Comparison of ENCODE assay signal across 8 cellular contexts in the genomic region with DNA sequence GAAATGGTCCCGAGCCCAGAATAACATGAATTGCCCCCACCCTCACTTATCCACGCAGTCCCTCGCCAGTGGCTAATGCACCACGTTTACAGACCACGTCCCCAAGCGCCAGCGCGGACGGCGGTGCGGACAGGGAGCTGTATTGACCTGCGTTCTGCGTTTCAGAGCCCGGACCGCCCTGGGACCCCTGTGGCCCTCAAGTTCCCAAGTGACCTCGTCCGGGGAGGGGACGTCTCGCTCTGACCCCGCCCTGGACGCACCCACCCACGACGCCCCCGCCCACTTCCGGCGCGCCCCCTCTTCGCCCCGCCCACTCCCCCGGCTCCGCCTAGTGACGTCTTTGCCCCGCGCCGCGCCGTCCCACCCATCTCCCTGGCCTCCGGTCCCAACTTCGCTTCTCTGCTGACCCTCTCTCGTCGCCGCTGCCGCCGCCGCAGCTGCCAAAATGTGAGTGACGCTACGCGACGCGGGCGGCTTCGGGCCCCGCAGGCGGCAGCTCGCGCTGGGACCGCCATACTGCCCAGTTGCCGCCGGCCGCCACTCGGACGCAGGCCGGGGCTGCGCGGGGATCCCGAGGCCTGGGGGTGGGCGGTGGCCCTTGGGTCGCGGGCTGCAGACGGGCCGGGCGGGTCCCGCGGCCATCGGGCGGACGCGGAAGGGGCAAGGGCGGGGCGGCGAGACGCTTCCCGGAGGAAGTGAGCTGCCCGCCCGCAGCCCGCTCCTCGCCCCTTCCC. TPM values are rescaled to one million over a fixed set of nuclear protein-coding genes. Genes with fewer than 3 reads are reported as not detected.
A peak's percentile ranks its signal among the peaks of the same experiment; 100 is the strongest.
DNase-seq lines count a peak whose midpoint lies in the region; ATAC-seq and TF ChIP-seq lines count a peak whose summit lies in the region.

TSS of gene VAMP3 (plus strand) at position 358 of the 734 bp plus-strand sequence. CDS start at position 446, 88 bp downstream.

- no peaks in the 10 kb centered on the region for H3K36me3 ChIP-seq in PC-9 (ENCODE audit: low read depth)

- no peaks in the 10 kb centered on the region for H3K9me3 Mint-ChIP-seq in activated T-cell treated with anti-CD3 and anti-CD28 coated beads, Interleukin-2, amount 50 U/mL, for 24 hours

- no peaks in the 10 kb centered on the region for H3K9me2 ChIP-seq in PC-9 (ENCODE audit: insufficient read depth)

- H3K27ac ChIP-seq in PC-9 = no peak within 1 kb of the TSS

- peak within 1 kb of the TSS; percentile 100 for H2AFZ ChIP-seq in PC-9

- intact Hi-C loops in PC-9 (cut with micrococcal nuclease; ENCODE audit: unreplicated experiment) = no loop called here

- no peaks in the 10 kb centered on the region for H3K27me3 ChIP-seq in PC-9 (ENCODE audit: insufficient read depth, low read depth)

- peak within 1 kb of the TSS; percentile 87 for H3K4me3 Mint-ChIP-seq in activated T-cell treated with anti-CD3 and anti-CD28 coated beads, Interleukin-2, amount 50 U/mL, for 24 hours

- H3K4me1 ChIP-seq in PC-9 (replicated peaks; ENCODE audit: insufficient read depth) = peaks cover 12% of the 10 kb centered on the region; the same call in 1 of the 2 replicates

- POLR2A ChIA-PET in PC-9 (lab: Charles Lee; ENCODE audit: unreplicated experiment) = no interaction called here

- no peaks in the 10 kb centered on the region for H3F3A ChIP-seq in PC-9 (ENCODE audit: insufficient read depth, low read depth)

- peaks cover 45% of the 10 kb centered on the region for H3K36me3 Mint-ChIP-seq in activated T-cell treated with anti-CD3 and anti-CD28 coated beads, Interleukin-2, amount 50 U/mL, for 24 hours (ENCODE audit: low read depth)

- DNase-seq in CD1c-positive myeloid dendritic cell (ENCODE audit: extremely low spot score) = peak; percentile 91
- peak; percentile 93 for DNase-seq in HK-2 (ENCODE audit: unreplicated experiment)
- peak; percentile 54 to 83 for DNase-seq in PC-9
- DNase-seq in activated T-cell treated with anti-CD3 and anti-CD28 coated beads, Interleukin-2, amount 50 U/mL, for 24 hours = peak; percentile 93
- DNase-seq in myocyte (ENCODE audit: low read depth) = peak; percentile 89
- DNase-seq in stimulated activated CD8-positive, alpha-beta memory T cell treated with anti-CD3 and anti-CD28 coated beads, Interleukin-7, amount 100 ng/mL, for 4 hours (ENCODE audit: low read depth in 2 of 2) = peak; percentile 76 to 82

- H3K9me3 ChIP-seq in PC-9 (ENCODE audit: insufficient read depth, low read depth) = no peaks in the 10 kb centered on the region

- ATAC-seq in GM19372 (IDR thresholded peaks at IDR 0.05; ENCODE audit: low read depth, unreplicated experiment) (peak; percentile 75), esophagus mucosa (peak; percentile 99)

- no TSS peak for BruUV-seq in PC-9 (replicated peaks; lab: Mats Ljungman, UMichigan)

- no peak for TF ChIP-seq CTCF in PC-9 (conservative IDR thresholded peaks at IDR 0.05)

- peak within 1 kb of the TSS; percentile 97 for H3K4me2 ChIP-seq in PC-9

- H3K79me2 ChIP-seq in PC-9 (ENCODE audit: low read depth) = peaks cover 20% of the 10 kb centered on the region

- H4K20me1 ChIP-seq in PC-9 (ENCODE audit: insufficient read depth) = no peaks in the 10 kb centered on the region

- peak within 1 kb of the TSS; percentile 83 for H3K27ac Mint-ChIP-seq in activated T-cell treated with anti-CD3 and anti-CD28 coated beads, Interleukin-2, amount 50 U/mL, for 24 hours

- CTCF ChIA-PET in PC-9 (lab: Charles Lee) = no interaction called here

- peaks cover 8% of the 10 kb centered on the region for H3K27me3 Mint-ChIP-seq in activated T-cell treated with anti-CD3 and anti-CD28 coated beads, Interleukin-2, amount 50 U/mL, for 24 hours

- H3K4me3 ChIP-seq in PC-9 = peak within 1 kb of the TSS; percentile 88

- H3K4me1 Mint-ChIP-seq in activated T-cell treated with anti-CD3 and anti-CD28 coated beads, Interleukin-2, amount 50 U/mL, for 24 hours (ENCODE audit: low read depth) = peaks cover 41% of the 10 kb centered on the region

RNA-seq across cellular contexts. Expression of gene VAMP3, which starts in this region (rescaled TPM):
- total RNA-seq in PC-9 (2021) (78.6 and 81.9 TPM in 2 replicates), esophagus mucosa (76.0 TPM), myocyte (137 and 141 TPM in 2 replicates)
- 110 TPM for polyA plus RNA-seq in myocyte (2012)
